In the genomic region with DNA sequence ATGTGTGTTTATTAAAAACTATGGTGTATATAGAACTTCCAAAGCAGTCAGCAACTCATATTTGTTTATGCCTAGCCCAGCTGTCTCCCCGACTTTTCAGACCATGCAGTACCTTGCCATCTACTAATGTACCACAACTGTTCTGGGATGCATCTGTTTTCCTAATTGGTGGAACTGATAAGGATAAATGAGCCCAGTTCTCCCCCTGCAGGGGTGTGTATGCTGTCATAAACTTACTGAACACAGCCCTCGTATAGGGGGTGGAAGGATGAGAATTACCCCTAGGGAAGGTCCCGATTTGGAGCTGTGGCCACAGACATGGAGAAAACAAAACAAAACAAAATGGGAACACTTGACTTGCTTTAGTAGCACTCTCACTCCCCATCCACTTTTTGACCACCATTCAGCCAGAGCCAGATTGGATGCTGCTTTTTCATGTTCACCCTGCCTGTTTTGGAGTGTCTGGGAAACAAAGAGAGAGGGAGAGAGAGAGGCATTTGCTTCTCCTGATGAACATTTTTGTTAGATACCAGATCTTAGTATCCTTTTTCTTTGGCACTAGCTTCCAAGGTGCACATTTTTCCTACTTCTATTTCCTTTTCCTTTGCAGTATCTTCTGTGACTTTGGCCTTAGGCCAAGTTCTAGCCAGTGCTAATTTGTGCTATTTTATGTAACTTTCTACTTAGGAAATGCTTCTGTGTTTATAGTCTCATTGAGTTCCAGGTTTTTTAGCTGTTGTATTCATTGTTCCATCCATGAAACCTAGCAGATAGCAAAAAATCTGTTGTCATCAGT, we compare ENCODE assay signal across 12 cellular contexts. TPM values are rescaled to one million over a fixed set of nuclear protein-coding genes. Genes with fewer than 3 reads are reported as not detected.
"Had no signal": no experiment of that assay in that cellular context is flagged by ENCODE, and none has a peak within 500 bp of the region (broad histone marks: within the 10 kb centered on the region; RNA-seq: fewer than 3 reads in every experiment).

No MANE protein-coding gene starts in this region.

- H3K9me3 ChIP-seq: esophagus muscularis mucosa, uterus had no signal

- H3K27ac ChIP-seq: esophagus muscularis mucosa, uterus had no signal

- H3K27me3 ChIP-seq: esophagus muscularis mucosa, uterus had no signal

- ATAC-seq: activated CD8-positive, alpha-beta memory T cell treated with anti-CD3 and anti-CD28 coated beads, Interleukin-2, amount 10 ng/mL, durations not matched to agents 7 days and 5 days; activated T-cell treated with anti-CD3 and anti-CD28 coated beads, Interleukin-2, amount 50 U/mL, for 4 hours; left cardiac atrium; naive thymus-derived CD4-positive, alpha-beta T cell; right cardiac atrium had no signal

- H3K4me3 ChIP-seq: esophagus muscularis mucosa, lung, uterus had no signal

- DNase-seq: activated CD4-positive, alpha-beta T cell treated with anti-CD3 and anti-CD28 coated beads, Interleukin-2, amount 50 U/mL, for 48 hours; activated CD8-positive, alpha-beta memory T cell treated with anti-CD3 and anti-CD28 coated beads, Interleukin-2, amount 10 ng/mL, durations not matched to agents 7 days and 5 days; activated gamma-delta T cell; activated T-cell treated with anti-CD3 and anti-CD28 coated beads, Interleukin-2, amount 50 U/mL, for 4 hours; left cardiac atrium; naive thymus-derived CD4-positive, alpha-beta T cell; nucleus accumbens; right cardiac atrium; small intestine; uterus had no signal

- H3K4me1 ChIP-seq: esophagus muscularis mucosa, uterus had no signal

- H3K36me3 ChIP-seq: esophagus muscularis mucosa, uterus had no signal

RNA-seq across cellular contexts. Expression of a gene that starts 29.1 kb away (rescaled TPM):
- total RNA-seq: activated T-cell treated with anti-CD3 and anti-CD28 coated beads, Interleukin-2, amount 50 U/mL, for 4 hours had no signal
